In the genomic region with DNA sequence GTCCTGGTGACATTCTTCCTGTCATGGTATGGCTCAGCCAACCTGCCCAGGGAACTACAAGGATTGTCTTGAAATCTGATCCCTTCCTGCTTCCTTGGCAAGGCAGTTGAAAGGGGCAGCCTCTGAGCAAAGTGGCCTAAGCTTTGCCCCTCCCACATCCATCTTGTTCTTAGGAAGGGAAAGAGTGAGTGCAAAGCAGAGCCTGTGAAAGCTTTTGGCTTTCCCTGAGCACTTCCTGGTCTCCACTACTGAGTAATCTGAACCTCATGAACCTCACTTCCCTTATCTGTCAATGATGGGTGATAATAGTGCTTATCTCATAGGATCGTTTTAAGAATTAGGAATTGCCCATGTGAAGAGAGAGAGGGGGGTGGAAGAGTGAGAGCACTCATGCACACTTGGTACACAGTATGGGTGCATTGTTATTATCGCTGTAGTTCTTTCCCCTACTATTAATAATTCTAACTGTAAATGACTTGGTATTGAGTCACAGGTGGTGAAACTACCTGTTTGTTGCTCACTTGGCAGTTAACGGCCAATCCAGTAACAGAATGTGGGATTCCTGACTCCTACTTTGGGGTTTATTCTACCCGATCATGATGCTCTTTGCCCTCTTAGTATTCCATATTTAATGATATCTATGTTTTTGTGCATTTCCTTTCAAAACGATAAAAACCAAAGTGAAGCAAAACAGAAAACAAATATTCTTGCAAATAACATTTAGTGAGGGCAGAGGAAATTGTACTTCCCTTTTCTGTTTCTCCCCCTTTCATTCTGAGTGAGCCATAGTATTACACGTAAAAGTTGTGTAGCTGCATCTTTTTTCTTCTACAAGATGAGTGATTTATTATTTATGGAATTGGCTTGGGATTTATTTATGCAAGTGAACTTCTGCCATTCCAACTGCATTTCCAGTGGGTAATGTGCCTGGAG, we compare ENCODE assay signal across 11 cellular contexts.
DNase-seq lines count a peak whose midpoint lies in the region; ATAC-seq and TF ChIP-seq lines count a peak whose summit lies in the region.
"Had no signal": no experiment of that assay in that cellular context is flagged by ENCODE, and none has a peak within 500 bp of the region (broad histone marks: within the 10 kb centered on the region; RNA-seq: fewer than 3 reads in every experiment).

No MANE protein-coding gene starts in this region.

- peaks cover 0 to 10% (median 6%) of the 10 kb centered on the region in 7 donors for H3K9me3 Mint-ChIP-seq in naive B cell

- H2AFZ ChIP-seq in OCI-LY1 (ENCODE audit: low read length) = no peak overlapping the region

- peaks cover 7% of the 10 kb centered on the region for H3K36me3 ChIP-seq in OCI-LY1 (ENCODE audit: insufficient read depth, low read length)

- H3F3A ChIP-seq in OCI-LY1 (ENCODE audit: insufficient read depth, low read length) = no peaks in the 10 kb centered on the region

- H3K36me3 Mint-ChIP-seq in naive B cell = peaks cover 0 to 7% of the 10 kb centered on the region in 2 donors
- H3K36me3 Mint-ChIP-seq: CD4-positive, CD25-positive, alpha-beta regulatory T cell had no signal

- H3K4me3 Mint-ChIP-seq in naive B cell = peak overlapping the region; percentile 73 to 91 (median 78)

- H3K4me1 Mint-ChIP-seq in naive B cell = peaks cover 0 to 20% (median 0%) of the 10 kb centered on the region in 3 donors

- peaks cover 52% of the 10 kb centered on the region for H3K4me1 ChIP-seq in OCI-LY1 (ENCODE audit: insufficient read depth, low read length, severe bottlenecking)

- H3K9me2 ChIP-seq in OCI-LY1 (ENCODE audit: low read depth, low read length) = no peaks in the 10 kb centered on the region

- peaks cover 10% of the 10 kb centered on the region; the same call in 1 of the 2 replicates for H3K79me2 ChIP-seq in OCI-LY1 (ENCODE audit: insufficient read depth, low read length)

- peak overlapping the region; percentile 52 for H3K9ac ChIP-seq in OCI-LY1 (ENCODE audit: low read length)

- peak overlapping the region; percentile 70 for H3K4me2 ChIP-seq in OCI-LY1 (ENCODE audit: low read length)

- no peaks in the 10 kb centered on the region for H3K27me3 ChIP-seq in OCI-LY1 (ENCODE audit: insufficient read depth, low read length)

- no peaks in the 10 kb centered on the region for H4K20me1 ChIP-seq in OCI-LY1 (ENCODE audit: insufficient read depth, low read length)

- H3K27me3 Mint-ChIP-seq in naive B cell = no peaks in the 10 kb centered on the region
- H3K27me3 Mint-ChIP-seq: CD4-positive, CD25-positive, alpha-beta regulatory T cell had no signal

- DNase-seq in activated T-cell treated with anti-CD3 and anti-CD28 coated beads for 48 hours (ENCODE audit: low read depth) = peak; percentile 2
- no peak for DNase-seq in activated T-cell treated with anti-CD3 and anti-CD28 coated beads for 4 hours
- peak; percentile 32 for DNase-seq in naive B cell
- DNase-seq in superior temporal gyrus (ENCODE audit: extremely low spot score) = no peak
- DNase-seq in NCI-H1436 (lab: John Stamatoyannopoulos, UW) = no peak
- DNase-seq in activated naive CD4-positive, alpha-beta T cell treated with anti-CD3 and anti-CD28 coated beads, Interleukin-2, amount 50 U/mL, for 16 hours = no peak

- ATAC-seq in HG02970 (IDR thresholded peaks at IDR 0.05; ENCODE audit: low FRiP score, unreplicated experiment) (peak; percentile 74), naive B cell (ENCODE audit: low read depth in 2 of 2) (peak; percentile 85 to 87)

- 0 out of 2 replicates have a peak, but pooled peaks cover 2% of the 10 kb centered on the region for H3K9me3 ChIP-seq in OCI-LY1 (ENCODE audit: low read length)

- TF ChIP-seq CTCF in OCI-LY1 (IDR thresholded peaks at IDR 0.05; ENCODE audit: low read length) = no peak

- H3K27ac Mint-ChIP-seq in naive B cell = peak overlapping the region; percentile 52 to 91 (median 82)
- H3K27ac Mint-ChIP-seq: CD4-positive, CD25-positive, alpha-beta regulatory T cell had no signal

- peak overlapping the region; percentile 43 for H3K4me3 ChIP-seq in OCI-LY1 (ENCODE audit: low read depth, low read length, poor library complexity, severe bottlenecking)
- H3K4me3 ChIP-seq: lung had no signal

- H3K27ac ChIP-seq in OCI-LY1 (ENCODE audit: low read depth, low read length, poor library complexity, severe bottlenecking) = peak overlapping the region; percentile 95
- H3K27ac ChIP-seq: VCaP had no signal

Comparison
In these comparisons a context has a peak if more than half of its experiments do, and no peak if none do; other contexts are left out.
1. DNase-seq: peak in activated T-cell treated with anti-CD3 and anti-CD28 coated beads for 48 hours (single experiment) and naive B cell (single experiment); none in activated T-cell treated with anti-CD3 and anti-CD28 coated beads for 4 hours (single experiment), superior temporal gyrus (single experiment), NCI-H1436 (single experiment) and activated naive CD4-positive, alpha-beta T cell treated with anti-CD3 and anti-CD28 coated beads, Interleukin-2, amount 50 U/mL, for 16 hours (single experiment).